Comparison of ENCODE assay signal across 33 cellular contexts in the genomic region with DNA sequence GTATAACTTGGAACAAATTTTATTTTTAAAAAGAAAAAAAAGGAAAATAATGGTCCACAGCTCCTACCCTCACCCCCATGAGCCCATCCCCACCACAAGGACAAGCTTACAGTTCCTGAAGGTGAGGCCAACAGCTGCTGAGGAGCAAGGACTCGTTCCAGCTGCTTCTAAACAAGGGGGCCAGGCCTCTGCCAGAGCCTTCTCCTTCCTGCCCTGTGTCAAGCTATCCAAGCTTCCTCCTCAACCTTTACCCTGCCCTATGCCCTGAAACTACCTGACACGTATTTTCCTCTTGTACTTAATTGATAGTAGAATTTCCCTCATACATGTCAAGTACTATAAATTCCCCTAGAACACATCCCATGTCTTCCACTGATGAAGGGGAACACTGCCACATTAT. TPM values are rescaled to one million over a fixed set of nuclear protein-coding genes. Genes with fewer than 3 reads are reported as not detected.
DNase-seq lines count a peak whose midpoint lies in the region; ATAC-seq and TF ChIP-seq lines count a peak whose summit lies in the region.
"Had no signal": no experiment of that assay in that cellular context is flagged by ENCODE, and none has a peak within 500 bp of the region (broad histone marks: within the 10 kb centered on the region; RNA-seq: fewer than 3 reads in every experiment).

No MANE protein-coding gene starts in this region.

- H3K4me1 ChIP-seq in left ventricle myocardium inferior, result peaks cover 98% of the 10 kb centered on the region
- H3K4me1 ChIP-seq in mucosa of rectum (ENCODE audit: control insufficient read depth in 2 of 2, insufficient read depth in 2 of 2, low read length in 2 of 2), result peaks cover 10 to 44% of the 10 kb centered on the region in 2 donors

- intact Hi-C loops in left ventricle myocardium inferior (cut with micrococcal nuclease), result no loop called here
- intact Hi-C loops in Right ventricle myocardium inferior (cut with DNase I), result loop anchor here (5.0 kb wide), 1 partner anchor 54 kb away; no protein-coding TSS in a partner anchor
- intact Hi-C loops in left ventricle myocardium superior (cut with micrococcal nuclease), result no loop called here

- ATAC-seq in Right ventricle myocardium inferior, result no peak
- ATAC-seq in left ventricle myocardium superior, result peak; percentile 11
- ATAC-seq: SK-N-SH treated with all-trans-retinoic acid at 6 μM for 48 hours had no signal

- H3K27ac ChIP-seq in left ventricle myocardium inferior (replicated peaks), result peak overlapping the region; percentile 89
- H3K27ac ChIP-seq in mucosa of rectum (ENCODE audit: low read depth in 2 of 2, low read length in 2 of 2), result peak overlapping the region; percentile 35 to 57

- H3K36me3 ChIP-seq in left ventricle myocardium inferior, result no peaks in the 10 kb centered on the region
- H3K36me3 ChIP-seq in mucosa of rectum (ENCODE audit: control insufficient read depth in 2 of 2, insufficient read depth in 2 of 2, low read length in 2 of 2), result no peaks in the 10 kb centered on the region
- H3K36me3 ChIP-seq: stomach, tibial nerve had no signal

- H3K9ac ChIP-seq in mucosa of rectum (ENCODE audit: low read depth in 1 of 2, low read length in 2 of 2), result no peak overlapping the region

- H3K27me3 ChIP-seq in left ventricle myocardium inferior (ENCODE audit: low read depth) (no peaks in the 10 kb centered on the region), mucosa of rectum (ENCODE audit: control insufficient read depth in 2 of 2, insufficient read depth in 2 of 2, low read length in 2 of 2) (no peaks in the 10 kb centered on the region)
- H3K27me3 ChIP-seq: stomach, tibial nerve had no signal

- H3K4me3 ChIP-seq in left ventricle myocardium inferior (no peak overlapping the region), mucosa of rectum (ENCODE audit: low read length in 2 of 2) (no peak overlapping the region)
- H3K4me3 ChIP-seq: smooth muscle cell, stomach, tibial nerve had no signal

- TF ChIP-seq CTCF in left ventricle myocardium inferior (IDR thresholded peaks at IDR 0.05; ENCODE audit: borderline replicate concordance), result no peak

- H3K9me3 ChIP-seq in left ventricle myocardium inferior (replicated peaks), result no peaks in the 10 kb centered on the region
- no peaks in the 10 kb centered on the region for H3K9me3 ChIP-seq in mucosa of rectum (ENCODE audit: control insufficient read depth in 2 of 2, low read length in 2 of 2)
- H3K9me3 ChIP-seq: stomach, tibial nerve had no signal

- DNase-seq in left ventricle myocardium inferior (no peak), Right ventricle myocardium inferior (ENCODE audit: missing footprints) (no peak), left ventricle myocardium superior (no peak), EL (no peak), RPMI8226 (no peak), HCEC 1CT (no peak), inferior parietal cortex (ENCODE audit: extremely low spot score) (no peak)
- DNase-seq: activated CD4-positive, alpha-beta T cell treated with anti-CD3 and anti-CD28 coated beads for 4 hours; activated gamma-delta T cell; activated naive CD8-positive, alpha-beta T cell treated with anti-CD3 and anti-CD28 coated beads, Interleukin-2, amount 10 ng/mL, durations not matched to agents 7 days and 5 days; activated T-cell treated with anti-CD3 and anti-CD28 coated beads, Interleukin-2, amount 50 U/mL, for 24 hours; CD4-positive, alpha-beta memory T cell; cerebellar nuclear complex; DMS153; glutamatergic neuron; H7; NCI-H1092 treated with DMSO at 0.1 percent for 48 hours; NCI-H2029; NCI-H69; nucleus accumbens; stimulated activated CD4-positive, alpha-beta T cell treated with anti-CD3 and anti-CD28 coated beads, Interleukin-2, amount 100 ng/mL, for 24 hours; stomach; T-helper 2 cell had no signal

RNA-seq across cellular contexts. Expression of gene SH3D19, which starts 8.8 kb away (rescaled TPM):
- total RNA-seq in left ventricle myocardium inferior, result 121 TPM
- total RNA-seq in Right ventricle myocardium inferior, result 108 TPM
- 107 TPM for total RNA-seq in left ventricle myocardium superior
- total RNA-seq: activated CD8-positive, alpha-beta memory T cell treated with anti-CD3 and anti-CD28 coated beads for 36 hours; activated naive CD8-positive, alpha-beta T cell treated with anti-CD3 and anti-CD28 coated beads, Interleukin-2, amount 10 ng/mL, durations not matched to agents 7 days and 5 days had no signal

RNA-seq across cellular contexts. Expression of gene PRSS48, which starts 39.7 kb away (rescaled TPM):
- total RNA-seq in left ventricle myocardium inferior (not detected), Right ventricle myocardium inferior (not detected), left ventricle myocardium superior (not detected)
- total RNA-seq: A673; activated CD8-positive, alpha-beta memory T cell treated with anti-CD3 and anti-CD28 coated beads for 36 hours; activated naive CD8-positive, alpha-beta T cell treated with anti-CD3 and anti-CD28 coated beads, Interleukin-2, amount 10 ng/mL, durations not matched to agents 7 days and 5 days; astrocyte; CD4-positive, alpha-beta memory T cell; G401; H7; pulmonary artery endothelial cell; RPMI7951; smooth muscle cell; stomach; tibial nerve had no signal
